Comparison of ENCODE assay signal across 10 cellular contexts in the genomic region with DNA sequence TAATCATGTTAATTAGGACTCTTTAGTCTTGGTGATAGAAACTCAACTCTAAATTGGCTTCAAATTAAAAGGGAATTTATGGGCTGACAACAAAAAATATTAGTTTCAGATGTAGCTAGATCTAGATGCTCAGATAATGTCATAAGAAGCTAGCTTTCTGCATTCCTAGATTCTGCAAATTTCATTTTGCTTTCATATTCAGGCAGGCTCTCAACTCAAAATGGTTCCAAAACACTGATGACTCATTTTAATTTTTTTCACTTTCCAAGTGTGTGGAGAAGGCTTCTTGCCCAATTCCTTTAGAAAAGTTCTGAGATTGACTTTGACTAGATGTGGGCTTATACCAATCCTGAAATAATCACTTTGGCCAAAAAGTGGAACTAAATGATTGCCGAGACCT.
A peak's percentile ranks its signal among the peaks of the same experiment; 100 is the strongest.
DNase-seq lines count a peak whose midpoint lies in the region; ATAC-seq lines count a peak whose summit lies in the region.
"Had no signal": no experiment of that assay in that cellular context is flagged by ENCODE, and none has a peak within 500 bp of the region (broad histone marks: within the 10 kb centered on the region; RNA-seq: fewer than 3 reads in every experiment).

No MANE protein-coding gene starts in this region.

- no peaks in the 10 kb centered on the region for H3K27me3 Mint-ChIP-seq in activated CD4-positive, alpha-beta T cell treated with anti-CD3 and anti-CD28 coated beads for 36 hours

- H3K27me3 ChIP-seq in MG63, result no peaks in the 10 kb centered on the region

- ATAC-seq in activated CD4-positive, alpha-beta T cell treated with anti-CD3 and anti-CD28 coated beads for 36 hours, result peak; percentile 16
- ATAC-seq in HG02798 (IDR thresholded peaks at IDR 0.05; ENCODE audit: poor library complexity, unreplicated experiment), result peak; percentile 80

- CTCF ChIA-PET in activated CD4-positive, alpha-beta T cell treated with anti-CD3 and anti-CD28 coated beads for 36 hours (lab: Charles Lee), result no interaction called here

- peak overlapping the region; percentile 13 for H3K4me3 ChIP-seq in MG63

- H3K9me3 ChIP-seq in MG63, result no peaks in the 10 kb centered on the region

- H3K27ac Mint-ChIP-seq in activated CD4-positive, alpha-beta T cell treated with anti-CD3 and anti-CD28 coated beads for 36 hours, result no peak overlapping the region

- H3K4me3 Mint-ChIP-seq in activated CD4-positive, alpha-beta T cell treated with anti-CD3 and anti-CD28 coated beads for 36 hours, result no peak overlapping the region

- intact Hi-C loops in activated CD4-positive, alpha-beta T cell treated with anti-CD3 and anti-CD28 coated beads for 36 hours (cut with DNase I, micrococcal nuclease), result no loop called here
- intact Hi-C loops in posterior vena cava (cut with DNase I), result no loop called here

- H3K9me3 Mint-ChIP-seq in activated CD4-positive, alpha-beta T cell treated with anti-CD3 and anti-CD28 coated beads for 36 hours (ENCODE audit: low read depth), result no peaks in the 10 kb centered on the region

- POLR2A ChIA-PET in activated CD4-positive, alpha-beta T cell treated with anti-CD3 and anti-CD28 coated beads for 36 hours (lab: Charles Lee), result no interaction called here

- no peak for DNase-seq in activated CD4-positive, alpha-beta T cell treated with anti-CD3 and anti-CD28 coated beads for 36 hours
- DNase-seq in activated CD4-positive, alpha-beta T cell treated with anti-CD3 and anti-CD28 coated beads for 48 hours, result no peak
- no peak for DNase-seq in MG63
- DNase-seq in stromal cell of bone marrow (ENCODE audit: low read depth), result peak; percentile 26
- no peak for DNase-seq in posterior vena cava (ENCODE audit: low spot score)
- no peak for DNase-seq in DMS53 treated with DMSO at 0.1 percent for 48 hours (lab: John Stamatoyannopoulos, UW; ENCODE audit: unreplicated experiment)
- DNase-seq in hippocampal formation (lab: John Stamatoyannopoulos, UW), result no peak
- DNase-seq: 8988T, NCI-H510A treated with DMSO at 0.1 percent for 48 hours had no signal

- no peaks in the 10 kb centered on the region for H3K36me3 Mint-ChIP-seq in activated CD4-positive, alpha-beta T cell treated with anti-CD3 and anti-CD28 coated beads for 36 hours (ENCODE audit: low read depth)

- no peaks in the 10 kb centered on the region for H3K4me1 Mint-ChIP-seq in activated CD4-positive, alpha-beta T cell treated with anti-CD3 and anti-CD28 coated beads for 36 hours

- no peaks in the 10 kb centered on the region for H3K36me3 ChIP-seq in MG63
